19 cellular contexts compared by ENCODE assay signal in the genomic region with DNA sequence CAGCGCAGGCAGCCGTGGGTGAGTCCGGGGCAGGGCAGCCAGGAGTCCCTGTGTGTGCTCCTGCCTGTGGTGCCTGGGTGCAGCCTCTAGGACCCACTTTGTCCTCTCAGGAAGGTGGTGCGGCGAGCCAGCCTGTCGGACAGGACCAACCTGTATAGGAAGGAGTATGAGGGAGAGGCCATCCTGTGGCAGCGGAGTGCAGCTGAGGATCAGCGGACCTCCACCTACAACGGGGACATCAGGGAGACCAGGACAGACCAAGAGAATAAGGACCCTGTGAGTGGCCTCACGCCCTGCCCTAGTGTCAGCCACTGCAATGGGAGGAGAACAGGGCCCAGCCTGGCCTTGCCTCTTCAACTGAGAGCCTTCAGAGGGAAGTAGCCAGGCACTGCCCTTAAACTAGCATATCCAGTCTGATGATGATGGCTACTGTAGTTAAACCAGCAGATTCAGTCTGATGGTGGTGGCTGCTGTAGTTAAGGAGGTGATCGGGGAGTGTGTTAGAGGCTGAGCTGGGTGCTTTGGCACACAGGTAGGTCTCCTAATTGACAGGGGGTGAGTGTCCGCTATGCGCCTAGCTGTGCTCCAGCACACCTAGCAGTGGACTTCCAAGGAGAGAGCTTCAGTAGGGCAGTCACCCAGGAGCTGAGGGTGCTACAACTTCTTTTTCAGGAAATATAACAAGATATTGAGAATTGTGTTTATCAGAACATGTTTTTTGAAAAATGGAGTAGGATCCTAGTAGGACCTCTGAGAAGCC. TPM values are rescaled to one million over a fixed set of nuclear protein-coding genes. Genes with fewer than 3 reads are reported as not detected.
DNase-seq lines count a peak whose midpoint lies in the region; ATAC-seq and TF ChIP-seq lines count a peak whose summit lies in the region.
"Had no signal": no experiment of that assay in that cellular context is flagged by ENCODE, and none has a peak within 500 bp of the region (broad histone marks: within the 10 kb centered on the region; RNA-seq: fewer than 3 reads in every experiment).

No MANE protein-coding gene starts in this region.

- H3K9me3 ChIP-seq in CD8-positive, alpha-beta T cell (ENCODE audit: low read length): no peaks in the 10 kb centered on the region
- H3K9me3 ChIP-seq in T-helper 17 cell (ENCODE audit: control insufficient read depth, low read length, poor library complexity, severe bottlenecking): no peaks in the 10 kb centered on the region
- no peaks in the 10 kb centered on the region for H3K9me3 ChIP-seq in SK-N-SH
- H3K9me3 ChIP-seq: Caco-2 had no signal

- intact Hi-C loops in CD8-positive, alpha-beta T cell (cut with DNase I, micrococcal nuclease): no loop called here
- intact Hi-C loops in Right ventricle myocardium superior (cut with DNase I): no loop called here

- no peak for TF ChIP-seq RAD21 in SK-N-SH (IDR thresholded peaks at IDR 0.05; ENCODE audit: low read length)

- no peak overlapping the region for H3K4me2 ChIP-seq in SK-N-SH
- H3K4me2 ChIP-seq: KMS-11, PC-9 had no signal

- H3F3A ChIP-seq in SK-N-SH (replicated peaks; ENCODE audit: insufficient read depth): no peaks in the 10 kb centered on the region

- H3K27ac Mint-ChIP-seq in CD8-positive, alpha-beta T cell: peak overlapping the region; percentile 64
- H3K27ac Mint-ChIP-seq in T-helper 17 cell (peak overlapping the region; percentile 65), endothelial cell (ENCODE audit: unreplicated experiment) (no peak overlapping the region)
- peak overlapping the region; percentile 79 for H3K27ac Mint-ChIP-seq in stimulated activated effector memory CD8-positive, alpha-beta T cell treated with anti-CD3 and anti-CD28 coated beads, Interleukin-12 subunit alpha, Interleukin-12 subunit beta, amount 100 ng/mL, for 72 hours

- no peaks in the 10 kb centered on the region for H3K9me3 Mint-ChIP-seq in CD8-positive, alpha-beta T cell
- H3K9me3 Mint-ChIP-seq in endothelial cell (ENCODE audit: unreplicated experiment): no peaks in the 10 kb centered on the region
- no peaks in the 10 kb centered on the region for H3K9me3 Mint-ChIP-seq in stimulated activated effector memory CD8-positive, alpha-beta T cell treated with anti-CD3 and anti-CD28 coated beads, Interleukin-12 subunit alpha, Interleukin-12 subunit beta, amount 100 ng/mL, for 72 hours

- H2AFZ ChIP-seq in SK-N-SH (ENCODE audit: low read depth): no peak overlapping the region
- H2AFZ ChIP-seq: PC-9 had no signal

- H3K36me3 Mint-ChIP-seq in CD8-positive, alpha-beta T cell: peaks cover 81% of the 10 kb centered on the region
- H3K36me3 Mint-ChIP-seq in T-helper 17 cell (ENCODE audit: low read depth) (peaks cover 24% of the 10 kb centered on the region), endothelial cell (ENCODE audit: low read depth, unreplicated experiment) (peaks cover 51% of the 10 kb centered on the region)
- H3K36me3 Mint-ChIP-seq in stimulated activated effector memory CD8-positive, alpha-beta T cell treated with anti-CD3 and anti-CD28 coated beads, Interleukin-12 subunit alpha, Interleukin-12 subunit beta, amount 100 ng/mL, for 72 hours: peaks cover 100% of the 10 kb centered on the region

- H3K79me2 ChIP-seq in SK-N-SH (ENCODE audit: insufficient read depth): no peaks in the 10 kb centered on the region

- no peak for DNase-seq in CD8-positive, alpha-beta T cell
- DNase-seq in T-helper 17 cell (no peak), endothelial cell (ENCODE audit: low spot score) (no peak), SK-N-SH (no peak), C1 segment of cervical spinal cord (lab: John Stamatoyannopoulos, UW) (no peak), Right ventricle myocardium superior (no peak)
- no peak for DNase-seq in stimulated activated effector memory CD8-positive, alpha-beta T cell treated with anti-CD3 and anti-CD28 coated beads, Interleukin-12 subunit alpha, Interleukin-12 subunit beta, amount 100 ng/mL, for 72 hours (ENCODE audit: low spot score in 2 of 2)
- DNase-seq: ACHN, AML-193, Caco-2, DMS153, GOT3, NCI-H1048, NCI-H1436 treated with DMSO at 0.1 percent for 48 hours, NCI-H2081 treated with DMSO at 0.1 percent for 48 hours, NCI-H510A treated with DMSO at 0.1 percent for 48 hours, NCI-H82 had no signal

- TF ChIP-seq CTCF in CD8-positive, alpha-beta T cell (IDR thresholded peaks at IDR 0.05): no peak
- TF ChIP-seq CTCF in endothelial cell (IDR thresholded peaks at IDR 0.05; ENCODE audit: unreplicated experiment) (no peak), SK-N-SH (IDR thresholded peaks at IDR 0.05) (no peak)

- H3K9ac ChIP-seq in SK-N-SH: no peak overlapping the region
- H3K9ac ChIP-seq: KMS-11 had no signal

- H3K27me3 Mint-ChIP-seq in CD8-positive, alpha-beta T cell (ENCODE audit: low read depth): no peaks in the 10 kb centered on the region
- no peaks in the 10 kb centered on the region for H3K27me3 Mint-ChIP-seq in T-helper 17 cell
- H3K27me3 Mint-ChIP-seq in endothelial cell (ENCODE audit: unreplicated experiment): peaks cover 4% of the 10 kb centered on the region

- no peak for TF ChIP-seq EP300 in SK-N-SH (IDR thresholded peaks at IDR 0.05; ENCODE audit: borderline replicate concordance in 1 of 2, low read depth in 1 of 2, low read length in 1 of 2)

- POLR2A ChIA-PET in CD8-positive, alpha-beta T cell (lab: Charles Lee): no interaction called here
- POLR2A ChIA-PET in SK-N-SH (lab: Yijun Ruan, JAX): no interaction called here

- H3K36me3 ChIP-seq in CD8-positive, alpha-beta T cell (ENCODE audit: insufficient read depth, low read length): peaks cover 55% of the 10 kb centered on the region
- peaks cover 0 to 4% of the 10 kb centered on the region in 2 experiments for H3K36me3 ChIP-seq in SK-N-SH (replicated peaks in 1 of 2; ENCODE audit: control insufficient read depth in 1 of 2, insufficient read depth in 2 of 2, low read length in 1 of 2)

- H3K9me2 ChIP-seq in SK-N-SH: no peaks in the 10 kb centered on the region

- no peaks in the 10 kb centered on the region for H3K27me3 ChIP-seq in CD8-positive, alpha-beta T cell (ENCODE audit: insufficient read depth, low read length)
- H3K27me3 ChIP-seq in SK-N-SH (ENCODE audit: insufficient read depth): no peaks in the 10 kb centered on the region; the same call in 1 of the 2 replicates

- H3K27ac ChIP-seq in CD8-positive, alpha-beta T cell (ENCODE audit: low read depth, low read length): no peak overlapping the region
- no peak overlapping the region for H3K27ac ChIP-seq in SK-N-SH (ENCODE audit: low read depth in 2 of 2, low read length in 1 of 2)
- H3K27ac ChIP-seq: KMS-11, PC-9 had no signal

- ATAC-seq in CD8-positive, alpha-beta T cell: no peak
- ATAC-seq in T-helper 17 cell (no peak), Right ventricle myocardium superior (ENCODE audit: poor library complexity) (no peak)
- ATAC-seq in stimulated activated effector memory CD8-positive, alpha-beta T cell treated with anti-CD3 and anti-CD28 coated beads, Interleukin-12 subunit alpha, Interleukin-12 subunit beta, amount 100 ng/mL, for 72 hours: no peak

- peaks cover 4% of the 10 kb centered on the region for H3K4me1 Mint-ChIP-seq in CD8-positive, alpha-beta T cell (ENCODE audit: low read depth)
- H3K4me1 Mint-ChIP-seq in T-helper 17 cell (peaks cover 13% of the 10 kb centered on the region), endothelial cell (ENCODE audit: unreplicated experiment) (no peaks in the 10 kb centered on the region)
- H3K4me1 Mint-ChIP-seq in stimulated activated effector memory CD8-positive, alpha-beta T cell treated with anti-CD3 and anti-CD28 coated beads, Interleukin-12 subunit alpha, Interleukin-12 subunit beta, amount 100 ng/mL, for 72 hours: peaks cover 34% of the 10 kb centered on the region

- no peaks in the 10 kb centered on the region for H3K4me1 ChIP-seq in CD8-positive, alpha-beta T cell (ENCODE audit: insufficient read depth, low read length)
- no peaks in the 10 kb centered on the region for H3K4me1 ChIP-seq in SK-N-SH (ENCODE audit: control insufficient read depth in 1 of 2, insufficient read depth in 2 of 2, low read depth in 1 of 2, low read length in 1 of 2)

- 77% methylated on average over 7 of the region's 13 CpGs for WGBS in SK-N-SH (ENCODE audit: low lambda C conversion rate)

- no peak overlapping the region for H3K4me3 ChIP-seq in CD8-positive, alpha-beta T cell (ENCODE audit: low read depth, low read length)
- H3K4me3 ChIP-seq in SK-N-SH (ENCODE audit: low read depth in 2 of 2, low read length in 1 of 2): no peak overlapping the region
- H3K4me3 ChIP-seq: PC-9 had no signal

- no peak overlapping the region for H3K4me3 Mint-ChIP-seq in CD8-positive, alpha-beta T cell
- H3K4me3 Mint-ChIP-seq in T-helper 17 cell (no peak overlapping the region), endothelial cell (ENCODE audit: unreplicated experiment) (peak overlapping the region; percentile 68)
- H3K4me3 Mint-ChIP-seq in stimulated activated effector memory CD8-positive, alpha-beta T cell treated with anti-CD3 and anti-CD28 coated beads, Interleukin-12 subunit alpha, Interleukin-12 subunit beta, amount 100 ng/mL, for 72 hours: no peak overlapping the region

- CTCF ChIA-PET in CD8-positive, alpha-beta T cell (lab: Charles Lee): interaction anchor here (0.8 to 1.1 kb wide), 2 partner anchors 11 to 13 kb away, joined by 3 to 4 read pairs; no protein-coding TSS in a partner anchor
- CTCF ChIA-PET in SK-N-SH (lab: Yijun Ruan, JAX): interaction anchor here (1.3 kb wide), 2 partner anchors 15 to 157 kb away, joined by 3 to 4 read pairs; no protein-coding TSS in a partner anchor

- H4K20me1 ChIP-seq in SK-N-SH (ENCODE audit: insufficient read depth): no peaks in the 10 kb centered on the region

TF ChIP-seq in SK-N-SH, 30 proteins besides CTCF, POLR2A, EP300 and RAD21 (continues in another document):
- no peak for TF ChIP-seq CHD2 (IDR thresholded peaks at IDR 0.05; ENCODE audit: low read length, partially characterized antibody)
- TF ChIP-seq, protein P1, sequence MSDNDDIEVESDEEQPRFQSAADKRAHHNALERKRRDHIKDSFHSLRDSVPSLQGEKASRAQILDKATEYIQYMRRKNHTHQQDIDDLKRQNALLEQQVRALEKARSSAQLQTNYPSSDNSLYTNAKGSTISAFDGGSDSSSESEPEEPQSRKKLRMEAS (IDR thresholded peaks at IDR 0.05; ENCODE audit: low read depth): no peak

RNA-seq across cellular contexts. Expression of a gene that starts 18.1 kb away (rescaled TPM):
- 1 to 10 TPM; 5.3 to 6.3 TPM for total RNA-seq in CD8-positive, alpha-beta T cell
- total RNA-seq in T-helper 17 cell: 1 to 10 TPM; 2.1 to 3.3 TPM
- total RNA-seq in endothelial cell (ENCODE audit: unreplicated experiment): 7.7 TPM
- 18.9 and 21.5 TPM in 2 replicates for polyA plus RNA-seq in SK-N-SH (2012; rRNA removed)
- polyA plus RNA-seq in SK-N-SH (2012; cell fraction: cytosol; rRNA removed): 17.3 and 20.6 TPM in 2 replicates
- polyA plus RNA-seq in SK-N-SH (2012; cell fraction: nucleus; rRNA removed): 16.9 and 18.8 TPM in 2 replicates
- 0.35 TPM for total RNA-seq in Right ventricle myocardium superior

RNA-seq across cellular contexts. Expression of a gene that starts 54.0 kb away (rescaled TPM):
- 1 to 10 TPM; 8.5 to 8.8 TPM for total RNA-seq in CD8-positive, alpha-beta T cell
- total RNA-seq in T-helper 17 cell (1 to 10 TPM; 8.0 to 9.9 TPM), endothelial cell (ENCODE audit: unreplicated experiment) (10.5 TPM), Right ventricle myocardium superior (14.4 TPM)
- polyA plus RNA-seq in SK-N-SH (2012; rRNA removed): 17.1 and 28.5 TPM in 2 replicates
- 11.3 and 14.3 TPM in 2 replicates for polyA plus RNA-seq in SK-N-SH (2012; cell fraction: cytosol; rRNA removed)
- 59.1 and 88.4 TPM in 2 replicates for polyA plus RNA-seq in SK-N-SH (2012; cell fraction: nucleus; rRNA removed)
